ENCODE assay signal across 10 cellular contexts in genomic region chr1:108592030-108592759, GRCh38. TPM values are rescaled to one million over a fixed set of nuclear protein-coding genes. Genes with fewer than 3 reads are reported as not detected.
DNase-seq lines count a peak whose midpoint lies in the region; ATAC-seq and TF ChIP-seq lines count a peak whose summit lies in the region.
"Had no signal": no experiment of that assay in that cellular context is flagged by ENCODE, and none has a peak within 500 bp of the region (broad histone marks: within the 10 kb centered on the region; RNA-seq: fewer than 3 reads in every experiment).

No MANE protein-coding gene starts in this region.

- DNase-seq in activated CD8-positive, alpha-beta memory T cell treated with anti-CD3 and anti-CD28 coated beads, Interleukin-2, amount 10 ng/mL, durations not matched to agents 7 days and 5 days = peak; percentile 54
- no peak for DNase-seq in activated CD8-positive, alpha-beta memory T cell treated with anti-CD3 and anti-CD28 coated beads, Interleukin-2, amount 50 U/mL, for 4 hours
- DNase-seq in glutamatergic neuron (no peak), endodermal cell (no peak), LoVo (ENCODE audit: low spot score) (no peak)
- DNase-seq: ACHN had no signal

- no peak overlapping the region for H3K9ac ChIP-seq in stomach smooth muscle (ENCODE audit: low read length in 2 of 2)
- no peak overlapping the region for H3K9ac ChIP-seq in endodermal cell (ENCODE audit: extremely low read depth, low read length, poor library complexity, severe bottlenecking)

- no peaks in the 10 kb centered on the region for H3K9me3 Mint-ChIP-seq in activated CD8-positive, alpha-beta memory T cell treated with anti-CD3 and anti-CD28 coated beads, Interleukin-2, amount 10 ng/mL, durations not matched to agents 7 days and 5 days (ENCODE audit: low read depth)
- peaks cover 4% of the 10 kb centered on the region for H3K9me3 Mint-ChIP-seq in T-helper 1 cell treated with Interleukin-12 subunit alpha and Interleukin-12 subunit beta and Interleukin-4 antibody, amounts not matched to agents 30 μg/mL and 1 μg/mL, for 36 hours
- H3K9me3 Mint-ChIP-seq in glutamatergic neuron (ENCODE audit: unreplicated experiment) (peaks cover 1% of the 10 kb centered on the region), endodermal cell (no peaks in the 10 kb centered on the region)

- H3K36me3 ChIP-seq in stomach smooth muscle (ENCODE audit: control insufficient read depth in 2 of 2, insufficient read depth in 2 of 2, low read length in 2 of 2) (no peaks in the 10 kb centered on the region), endodermal cell (ENCODE audit: control insufficient read depth, insufficient read depth, low read length) (no peaks in the 10 kb centered on the region)

- 93 to 96% methylated on average over 3 to 5 of the region's 5 CpGs for WGBS in endodermal cell (ENCODE audit: insufficient coverage in 1 of 2, insufficient read length in 1 of 2), 2 experiments

- H3K27me3 ChIP-seq in stomach smooth muscle (ENCODE audit: control insufficient read depth in 1 of 2, insufficient read depth in 2 of 2, low read length in 2 of 2) (no peaks in the 10 kb centered on the region), endodermal cell (ENCODE audit: control insufficient read depth, insufficient read depth, low read length, poor library complexity, severe bottlenecking) (no peaks in the 10 kb centered on the region)

- CTCF ChIA-PET in activated CD8-positive, alpha-beta memory T cell treated with anti-CD3 and anti-CD28 coated beads, Interleukin-2, amount 10 ng/mL, durations not matched to agents 7 days and 5 days (lab: Charles Lee) = interaction anchor here (0.6 to 1.6 kb wide), 3 partner anchors 12 to 433 kb away, joined by 3 to 5 read pairs (median 3); no protein-coding TSS in a partner anchor

- peaks cover 2% of the 10 kb centered on the region for H3K27me3 Mint-ChIP-seq in activated CD8-positive, alpha-beta memory T cell treated with anti-CD3 and anti-CD28 coated beads, Interleukin-2, amount 10 ng/mL, durations not matched to agents 7 days and 5 days
- no peaks in the 10 kb centered on the region for H3K27me3 Mint-ChIP-seq in T-helper 1 cell treated with Interleukin-12 subunit alpha and Interleukin-12 subunit beta and Interleukin-4 antibody, amounts not matched to agents 30 μg/mL and 1 μg/mL, for 36 hours (ENCODE audit: low read depth)
- peaks cover 7% of the 10 kb centered on the region for H3K27me3 Mint-ChIP-seq in glutamatergic neuron (ENCODE audit: unreplicated experiment)
- no peaks in the 10 kb centered on the region for H3K27me3 Mint-ChIP-seq in endodermal cell (ENCODE audit: insufficient read depth)
- H3K27me3 Mint-ChIP-seq: IgD-negative memory B cell had no signal

- H3K4me1 ChIP-seq in stomach smooth muscle (ENCODE audit: control insufficient read depth, insufficient read depth, low read length) = no peaks in the 10 kb centered on the region
- H3K4me1 ChIP-seq in endodermal cell (ENCODE audit: control insufficient read depth, insufficient read depth, low read length) = no peaks in the 10 kb centered on the region

- H3K4me1 Mint-ChIP-seq in activated CD8-positive, alpha-beta memory T cell treated with anti-CD3 and anti-CD28 coated beads, Interleukin-2, amount 10 ng/mL, durations not matched to agents 7 days and 5 days = peaks cover 43% of the 10 kb centered on the region
- peaks cover 16% of the 10 kb centered on the region for H3K4me1 Mint-ChIP-seq in T-helper 1 cell treated with Interleukin-12 subunit alpha and Interleukin-12 subunit beta and Interleukin-4 antibody, amounts not matched to agents 30 μg/mL and 1 μg/mL, for 36 hours (ENCODE audit: low read depth)
- H3K4me1 Mint-ChIP-seq in glutamatergic neuron (ENCODE audit: low read depth, unreplicated experiment) (peaks cover 29% of the 10 kb centered on the region), endodermal cell (peaks cover 10% of the 10 kb centered on the region)

- no peak overlapping the region for H3K4me3 ChIP-seq in stomach smooth muscle (ENCODE audit: low read length in 2 of 2)
- H3K4me3 ChIP-seq in endodermal cell (ENCODE audit: low read length) = no peak overlapping the region

- peak overlapping the region; percentile 42 for H3K27ac ChIP-seq in stomach smooth muscle (ENCODE audit: low read length)
- no peak overlapping the region for H3K27ac ChIP-seq in endodermal cell (ENCODE audit: low read depth, low read length)

- H3K4me3 Mint-ChIP-seq in activated CD8-positive, alpha-beta memory T cell treated with anti-CD3 and anti-CD28 coated beads, Interleukin-2, amount 10 ng/mL, durations not matched to agents 7 days and 5 days = no peak overlapping the region
- H3K4me3 Mint-ChIP-seq in T-helper 1 cell treated with Interleukin-12 subunit alpha and Interleukin-12 subunit beta and Interleukin-4 antibody, amounts not matched to agents 30 μg/mL and 1 μg/mL, for 36 hours = no peak overlapping the region
- H3K4me3 Mint-ChIP-seq in glutamatergic neuron (ENCODE audit: unreplicated experiment) (peak overlapping the region; percentile 5), endodermal cell (no peak overlapping the region)

- TF ChIP-seq CTCF in glutamatergic neuron (IDR thresholded peaks at IDR 0.05; ENCODE audit: partially characterized antibody, unreplicated experiment) (no peak), endodermal cell (conservative IDR thresholded peaks at IDR 0.05) (no peak)

- H3K36me3 Mint-ChIP-seq in activated CD8-positive, alpha-beta memory T cell treated with anti-CD3 and anti-CD28 coated beads, Interleukin-2, amount 10 ng/mL, durations not matched to agents 7 days and 5 days = peaks cover 6% of the 10 kb centered on the region
- H3K36me3 Mint-ChIP-seq in T-helper 1 cell treated with Interleukin-12 subunit alpha and Interleukin-12 subunit beta and Interleukin-4 antibody, amounts not matched to agents 30 μg/mL and 1 μg/mL, for 36 hours (ENCODE audit: low read depth) = peaks cover 1% of the 10 kb centered on the region
- H3K36me3 Mint-ChIP-seq in glutamatergic neuron (ENCODE audit: unreplicated experiment) (no peaks in the 10 kb centered on the region), endodermal cell (ENCODE audit: low read depth) (no peaks in the 10 kb centered on the region)

- peak overlapping the region; percentile 75 for H3K27ac Mint-ChIP-seq in activated CD8-positive, alpha-beta memory T cell treated with anti-CD3 and anti-CD28 coated beads, Interleukin-2, amount 10 ng/mL, durations not matched to agents 7 days and 5 days
- H3K27ac Mint-ChIP-seq in T-helper 1 cell treated with Interleukin-12 subunit alpha and Interleukin-12 subunit beta and Interleukin-4 antibody, amounts not matched to agents 30 μg/mL and 1 μg/mL, for 36 hours = peak overlapping the region; percentile 43
- H3K27ac Mint-ChIP-seq in glutamatergic neuron (ENCODE audit: unreplicated experiment) (peak overlapping the region; percentile 44), endodermal cell (no peak overlapping the region)
- H3K27ac Mint-ChIP-seq: IgD-negative memory B cell had no signal

- peak; percentile 62 for ATAC-seq in activated CD8-positive, alpha-beta memory T cell treated with anti-CD3 and anti-CD28 coated beads, Interleukin-2, amount 10 ng/mL, durations not matched to agents 7 days and 5 days
- ATAC-seq in GM21381 (IDR thresholded peaks at IDR 0.05; ENCODE audit: unreplicated experiment) = no peak

- H3K9me3 ChIP-seq in stomach smooth muscle (ENCODE audit: control insufficient read depth in 2 of 2, low read length in 2 of 2) (no peaks in the 10 kb centered on the region), endodermal cell (ENCODE audit: control insufficient read depth, low read length) (no peaks in the 10 kb centered on the region)

RNA-seq across cellular contexts. Expression of gene EEIG2, which starts 32.3 kb away (rescaled TPM):
- 10 to 100 TPM; 11.9 to 16.4 TPM for total RNA-seq in activated CD8-positive, alpha-beta memory T cell treated with anti-CD3 and anti-CD28 coated beads, Interleukin-2, amount 10 ng/mL, durations not matched to agents 7 days and 5 days
- total RNA-seq in glutamatergic neuron (ENCODE audit: unreplicated experiment) (93.1 TPM), endodermal cell (10 to 100 TPM; 10.2 to 12.9 TPM)
- polyA plus RNA-seq in endodermal cell (2013, experiment 1 of 2) = 11.8 TPM
- polyA plus RNA-seq in endodermal cell (2013, experiment 2 of 2) = 13.5 TPM
